Comparison of ENCODE assay signal across 9 cellular contexts in genomic region chr18:44715245-44715644, GRCh38. TPM values are rescaled to one million over a fixed set of nuclear protein-coding genes. Genes with fewer than 3 reads are reported as not detected.
DNase-seq lines count a peak whose midpoint lies in the region; ATAC-seq and TF ChIP-seq lines count a peak whose summit lies in the region.
"Had no signal": no experiment of that assay in that cellular context is flagged by ENCODE, and none has a peak within 500 bp of the region (broad histone marks: within the 10 kb centered on the region; RNA-seq: fewer than 3 reads in every experiment).

No MANE protein-coding gene starts in this region.

- H4K20me1 ChIP-seq in KMS-11 (ENCODE audit: insufficient read depth) (no peaks in the 10 kb centered on the region), mammary epithelial cell (ENCODE audit: insufficient read depth, low read length) (no peaks in the 10 kb centered on the region)

- H3K27ac ChIP-seq in KMS-11 (peak overlapping the region; percentile 87), mammary epithelial cell (ENCODE audit: insufficient read depth, low read depth, low read length) (peak overlapping the region; percentile 24), ascending aorta (no peak overlapping the region)

- H3K36me3 ChIP-seq in KMS-11 (ENCODE audit: insufficient read depth), result no peaks in the 10 kb centered on the region
- peaks cover 5% of the 10 kb centered on the region for H3K36me3 ChIP-seq in mammary epithelial cell (ENCODE audit: insufficient read depth, low read length)
- peaks cover 5 to 8% of the 10 kb centered on the region in 2 donors for H3K36me3 ChIP-seq in ascending aorta

- peaks cover 83% of the 10 kb centered on the region for H3K4me1 Mint-ChIP-seq in stimulated activated memory B cell treated with anti-CD40 and anti-IgM and Interleukin-4, amounts not matched to agents 10 μg/mL and 1 μg/mL and 100 μg/mL, for 72 hours

- peaks cover 100% of the 10 kb centered on the region for H3K4me1 ChIP-seq in KMS-11 (ENCODE audit: low read depth, poor library complexity, severe bottlenecking)
- H3K4me1 ChIP-seq in mammary epithelial cell (ENCODE audit: insufficient read depth, low read length), result peaks cover 23% of the 10 kb centered on the region
- no peaks in the 10 kb centered on the region for H3K4me1 ChIP-seq in ascending aorta

- ATAC-seq in stimulated activated memory B cell treated with anti-CD40 and anti-IgM and Interleukin-4, amounts not matched to agents 10 μg/mL and 1 μg/mL and 100 μg/mL, for 72 hours, result no peak
- no peak for ATAC-seq in HG03457 (IDR thresholded peaks at IDR 0.05; ENCODE audit: unreplicated experiment)

- peaks cover 92% of the 10 kb centered on the region for H3K36me3 Mint-ChIP-seq in stimulated activated memory B cell treated with anti-CD40 and anti-IgM and Interleukin-4, amounts not matched to agents 10 μg/mL and 1 μg/mL and 100 μg/mL, for 72 hours

- intact Hi-C loops in mammary epithelial cell (cut with micrococcal nuclease) (loop anchor here (5.0 kb wide), 1 partner anchor 1252 kb away; the partner anchor contains the start of gene EPG5), ascending aorta (cut with DNase I) (no loop called here)

- H3K27ac Mint-ChIP-seq in stimulated activated memory B cell treated with anti-CD40 and anti-IgM and Interleukin-4, amounts not matched to agents 10 μg/mL and 1 μg/mL and 100 μg/mL, for 72 hours, result peak overlapping the region; percentile 94

- BruUV-seq in mammary epithelial cell (replicated peaks; lab: Mats Ljungman, UMichigan), result no TSS peak

- dilution Hi-C loops in mammary epithelial cell (cut with HindIII; ENCODE audit: low sequenced_read_pairs), result no loop called here

- H3K9me3 ChIP-seq in mammary epithelial cell (replicated peaks; ENCODE audit: insufficient read depth, low read length) (no peaks in the 10 kb centered on the region), ascending aorta (no peaks in the 10 kb centered on the region)

- H3K79me2 ChIP-seq in KMS-11 (ENCODE audit: insufficient read depth, low read depth) (peaks cover 62% of the 10 kb centered on the region), mammary epithelial cell (ENCODE audit: insufficient read depth, low read length) (peaks cover 33% of the 10 kb centered on the region)

- no peaks in the 10 kb centered on the region for H3K9me3 Mint-ChIP-seq in stimulated activated memory B cell treated with anti-CD40 and anti-IgM and Interleukin-4, amounts not matched to agents 10 μg/mL and 1 μg/mL and 100 μg/mL, for 72 hours

- peak overlapping the region; percentile 77 for H3K4me2 ChIP-seq in KMS-11
- peak overlapping the region; percentile 43 for H3K4me2 ChIP-seq in mammary epithelial cell (ENCODE audit: insufficient read depth, low read depth, low read length)

- in situ Hi-C loops in mammary epithelial cell (cut with MboI; ENCODE audit: low sequenced_read_pairs in 2 of 2), result no loop called here

- H3K4me3 Mint-ChIP-seq in stimulated activated memory B cell treated with anti-CD40 and anti-IgM and Interleukin-4, amounts not matched to agents 10 μg/mL and 1 μg/mL and 100 μg/mL, for 72 hours, result no peak overlapping the region

- no peak overlapping the region for H3K4me3 ChIP-seq in KMS-11 (IDR thresholded peaks at IDR 0.05; ENCODE audit: insufficient read depth, low read depth, low read length)
- no peak overlapping the region for H3K4me3 ChIP-seq in mammary epithelial cell (replicated peaks in 1 of 3; ENCODE audit: insufficient read depth in 1 of 3, low read depth in 2 of 3, low read length in 3 of 3)
- no peak overlapping the region for H3K4me3 ChIP-seq in ascending aorta

- TF ChIP-seq CTCF in KMS-11 (conservative IDR thresholded peaks at IDR 0.05; ENCODE audit: low read depth, low read length), result no peak
- TF ChIP-seq CTCF in mammary epithelial cell (conservative IDR thresholded peaks at IDR 0.05 in 1 of 2, IDR thresholded peaks at IDR 0.05 in 1 of 2; ENCODE audit: extremely low read depth in 1 of 2, insufficient read depth in 1 of 2, low read depth in 1 of 2, low read length in 2 of 2), result no peak
- no peak for TF ChIP-seq CTCF in ascending aorta (IDR thresholded peaks at IDR 0.05)

- no peaks in the 10 kb centered on the region for H3K27me3 ChIP-seq in KMS-11 (ENCODE audit: insufficient read depth, low read depth)
- H3K27me3 ChIP-seq in mammary epithelial cell (ENCODE audit: insufficient read depth, low read length), result no peaks in the 10 kb centered on the region
- H3K27me3 ChIP-seq in ascending aorta, result no peaks in the 10 kb centered on the region

- DNase-seq in mammary epithelial cell (peak; percentile 66), left kidney (ENCODE audit: low read depth, low spot score) (peak; percentile 88), ascending aorta (ENCODE audit: low spot score in 2 of 2) (no peak), globus pallidus (ENCODE audit: low spot score) (no peak)
- DNase-seq in activated CD4-positive, alpha-beta T cell treated with anti-CD3 and anti-CD28 coated beads for 4 hours, result no peak
- DNase-seq: activated naive CD4-positive, alpha-beta T cell had no signal

- WGBS in mammary epithelial cell (ENCODE audit: low coverage, missing lambda C conversion rate), result 2% methylated on average over 6 of the region's 7 CpGs

- H2AFZ ChIP-seq in KMS-11 (ENCODE audit: low read depth) (peak overlapping the region; percentile 2; the same call in 1 of the 2 replicates), mammary epithelial cell (ENCODE audit: low read depth, low read length) (peak overlapping the region; percentile 38)

- H3K9ac ChIP-seq in KMS-11 (peak overlapping the region; percentile 54; the same call in 1 of the 2 replicates), mammary epithelial cell (ENCODE audit: insufficient read depth, low read length) (no peak overlapping the region)

- CTCF ChIA-PET in mammary epithelial cell (lab: Charles Lee; ENCODE audit: low non-redundant PET), result no interaction called here

- H3K27me3 Mint-ChIP-seq in stimulated activated memory B cell treated with anti-CD40 and anti-IgM and Interleukin-4, amounts not matched to agents 10 μg/mL and 1 μg/mL and 100 μg/mL, for 72 hours, result no peaks in the 10 kb centered on the region

RNA-seq across cellular contexts. Expression of gene SETBP1, which starts 34.6 kb away (rescaled TPM):
- total RNA-seq in mammary epithelial cell (10 to 100 TPM; 23.2 to 34.7 TPM), ascending aorta (23.5 TPM)
- polyA plus RNA-seq in mammary epithelial cell, result 7.4 TPM
- polyA minus RNA-seq in mammary epithelial cell, result 12.7 TPM

Comparison
In these comparisons a context has a peak if more than half of its experiments do, and no peak if none do; other contexts are left out.
1. H3K27ac ChIP-seq: peak in KMS-11 (single experiment) and mammary epithelial cell (single experiment); none in ascending aorta (0 of 2).
2. DNase-seq: peak in mammary epithelial cell (single experiment) and left kidney (single experiment); none in ascending aorta (0 of 2), activated CD4-positive, alpha-beta T cell treated with anti-CD3 and anti-CD28 coated beads for 4 hours (0 of 2) and globus pallidus (single experiment).